Comparison of ENCODE assay signal across 25 cellular contexts in the genomic region with DNA sequence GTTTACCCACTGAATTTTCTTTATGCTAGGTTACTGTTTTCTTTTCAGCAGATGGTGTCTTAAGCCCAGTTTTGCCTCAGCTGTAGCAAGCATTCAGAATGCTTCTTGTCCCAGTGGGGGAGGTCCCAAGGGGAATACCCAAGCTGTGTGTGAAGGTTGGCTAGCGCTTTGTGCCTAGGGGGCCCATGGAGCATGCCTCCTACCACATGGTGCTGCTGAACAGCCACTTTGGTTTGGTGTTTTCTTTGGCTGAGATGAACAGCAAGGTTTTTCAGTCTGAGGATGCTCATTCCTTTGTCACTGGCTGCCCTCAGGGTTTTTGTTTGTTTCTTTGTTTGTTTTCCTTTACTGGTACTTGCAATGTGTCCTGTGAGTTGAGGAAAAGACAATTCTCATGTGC.
"Had no signal": no experiment of that assay in that cellular context is flagged by ENCODE, and none has a peak within 500 bp of the region (broad histone marks: within the 10 kb centered on the region; RNA-seq: fewer than 3 reads in every experiment).

No MANE protein-coding gene starts in this region.

- H3K4me3 Mint-ChIP-seq: activated CD4-positive, alpha-beta memory T cell treated with anti-CD3 and anti-CD28 coated beads, Interleukin-2, amount 10 ng/mL, durations not matched to agents 7 days and 5 days; activated CD8-positive, alpha-beta memory T cell treated with anti-CD3 and anti-CD28 coated beads, Interleukin-2, amount 10 ng/mL, durations not matched to agents 7 days and 5 days; activated naive CD8-positive, alpha-beta T cell treated with anti-CD3 and anti-CD28 coated beads for 36 hours; activated T-helper 17 cell treated with anti-CD3 and anti-CD28 coated beads, Interleukin-2, amount 50 U/mL, for 72 hours; memory B cell; naive B cell; neural crest cell had no signal

- DNase-seq: activated CD4-positive, alpha-beta memory T cell treated with anti-CD3 and anti-CD28 coated beads, Interleukin-2, amount 10 ng/mL, durations not matched to agents 7 days and 5 days; activated CD4-positive, alpha-beta T cell treated with anti-CD3 and anti-CD28 coated beads for 48 hours; activated CD4-positive, CD25-positive, alpha-beta regulatory T cell; activated CD8-positive, alpha-beta memory T cell treated with anti-CD3 and anti-CD28 coated beads, Interleukin-2, amount 10 ng/mL, durations not matched to agents 7 days and 5 days; activated naive CD4-positive, alpha-beta T cell; activated naive CD8-positive, alpha-beta T cell treated with anti-CD3 and anti-CD28 coated beads for 36 hours; amniotic stem cell; dermis blood vessel endothelial cell; foreskin keratinocyte; hypothalamus; left ventricle myocardium superior; mucosa of descending colon; naive B cell; stimulated activated CD4-positive, alpha-beta T cell treated with anti-CD3 and anti-CD28 coated beads, Interleukin-2, amount 100 ng/mL, for 24 hours; stimulated activated naive CD8-positive, alpha-beta T cell treated with anti-CD3 and anti-CD28 coated beads, Interleukin-15, Interleukin-2, amounts not matched to agents 100 U/mL and 50 U/mL, for 24 hours; substantia nigra; T-helper 9 cell; tibial artery had no signal

- H3K9me3 ChIP-seq: prostate gland, right atrium auricular region, tibial artery had no signal

- H3K36me3 Mint-ChIP-seq: activated CD8-positive, alpha-beta memory T cell treated with anti-CD3 and anti-CD28 coated beads, Interleukin-2, amount 10 ng/mL, durations not matched to agents 7 days and 5 days; activated naive CD8-positive, alpha-beta T cell treated with anti-CD3 and anti-CD28 coated beads for 36 hours; memory B cell; naive B cell had no signal

- H3K4me1 Mint-ChIP-seq: activated CD4-positive, alpha-beta memory T cell treated with anti-CD3 and anti-CD28 coated beads, Interleukin-2, amount 10 ng/mL, durations not matched to agents 7 days and 5 days; activated CD8-positive, alpha-beta memory T cell treated with anti-CD3 and anti-CD28 coated beads, Interleukin-2, amount 10 ng/mL, durations not matched to agents 7 days and 5 days; activated naive CD8-positive, alpha-beta T cell treated with anti-CD3 and anti-CD28 coated beads for 36 hours; activated T-helper 17 cell treated with anti-CD3 and anti-CD28 coated beads, Interleukin-2, amount 50 U/mL, for 72 hours; memory B cell; naive B cell had no signal

- H3K4me3 ChIP-seq: cardiac muscle cell, mucosa of descending colon, prostate gland, right atrium auricular region, tibial artery had no signal

- ATAC-seq: activated CD8-positive, alpha-beta memory T cell treated with anti-CD3 and anti-CD28 coated beads, Interleukin-2, amount 10 ng/mL, durations not matched to agents 7 days and 5 days; activated T-helper 17 cell treated with anti-CD3 and anti-CD28 coated beads, Interleukin-2, amount 50 U/mL, for 72 hours; foreskin keratinocyte; left ventricle myocardium superior; mucosa of descending colon; stimulated activated naive CD8-positive, alpha-beta T cell treated with anti-CD3 and anti-CD28 coated beads, Interleukin-15, Interleukin-2, amounts not matched to agents 100 U/mL and 50 U/mL, for 24 hours had no signal

- H3K27me3 Mint-ChIP-seq: activated CD4-positive, alpha-beta memory T cell treated with anti-CD3 and anti-CD28 coated beads, Interleukin-2, amount 10 ng/mL, durations not matched to agents 7 days and 5 days; activated CD8-positive, alpha-beta memory T cell treated with anti-CD3 and anti-CD28 coated beads, Interleukin-2, amount 10 ng/mL, durations not matched to agents 7 days and 5 days; activated naive CD8-positive, alpha-beta T cell treated with anti-CD3 and anti-CD28 coated beads for 36 hours; activated T-helper 17 cell treated with anti-CD3 and anti-CD28 coated beads, Interleukin-2, amount 50 U/mL, for 72 hours; memory B cell; naive B cell had no signal

- H3K27me3 ChIP-seq: cardiac muscle cell, foreskin keratinocyte, right atrium auricular region, tibial artery had no signal

- H3K27ac ChIP-seq: cardiac muscle cell, epithelial cell of prostate, foreskin keratinocyte, prostate gland, right atrium auricular region, tibial artery had no signal

- H3K27ac Mint-ChIP-seq: activated CD4-positive, alpha-beta memory T cell treated with anti-CD3 and anti-CD28 coated beads, Interleukin-2, amount 10 ng/mL, durations not matched to agents 7 days and 5 days; activated CD8-positive, alpha-beta memory T cell treated with anti-CD3 and anti-CD28 coated beads, Interleukin-2, amount 10 ng/mL, durations not matched to agents 7 days and 5 days; activated naive CD8-positive, alpha-beta T cell treated with anti-CD3 and anti-CD28 coated beads for 36 hours; activated T-helper 17 cell treated with anti-CD3 and anti-CD28 coated beads, Interleukin-2, amount 50 U/mL, for 72 hours; memory B cell; naive B cell had no signal

- H3K4me1 ChIP-seq: foreskin keratinocyte, prostate gland, right atrium auricular region, tibial artery had no signal

- H3K36me3 ChIP-seq: cardiac muscle cell, prostate gland, right atrium auricular region, tibial artery had no signal
